ENCODE assay signal across 22 cellular contexts in genomic region chr1:22309572-22309971, GRCh38.
"Had no signal": no experiment of that assay in that cellular context is flagged by ENCODE, and none has a peak within 500 bp of the region (broad histone marks: within the 10 kb centered on the region; RNA-seq: fewer than 3 reads in every experiment).

No MANE protein-coding gene starts in this region.

- DNase-seq: Karpas-422, KG1, MG63, NCI-H1092, NCI-H1105 treated with DMSO at 0.1 percent for 48 hours, NCI-H1417 treated with DMSO at 0.1 percent for 48 hours, NCI-H146, NCI-H1694 treated with DMSO at 0.1 percent for 48 hours, NCI-H1930, NCI-H2081, NCI-H2107, NCI-H226, NCI-H446, NCI-H510A, NCI-H524 treated with DMSO at 0.1 percent for 48 hours, NCI-H69, NCI-H774, PC-3, SHP77, SK-N-SH had no signal

- H3K9me3 ChIP-seq: MG63, SK-N-SH had no signal

- H3K4me2 ChIP-seq: SK-N-SH had no signal

- H3K36me3 ChIP-seq: MG63 had no signal

- H3K4me3 ChIP-seq: MG63 had no signal

- H3K27ac ChIP-seq: RWPE1 had no signal

- ATAC-seq: Panc1, PC-3 had no signal

- H3K9ac ChIP-seq: SK-N-SH had no signal
